ENCODE assay signal across 18 cellular contexts in genomic region chr4:47798165-47798564, GRCh38. TPM values are rescaled to one million over a fixed set of nuclear protein-coding genes. Genes with fewer than 3 reads are reported as not detected.
"Had no signal": no experiment of that assay in that cellular context is flagged by ENCODE, and none has a peak within 500 bp of the region (broad histone marks: within the 10 kb centered on the region; RNA-seq: fewer than 3 reads in every experiment).

No MANE protein-coding gene starts in this region.

- H3K36me3 ChIP-seq: SJSA1 had no signal

- H3K27me3 ChIP-seq: SJSA1 had no signal

- H3K4me1 ChIP-seq: SJSA1 had no signal

- H3K4me3 ChIP-seq: SJSA1, SK-N-MC had no signal

- H3K9me3 ChIP-seq: SJSA1 had no signal

- H3K27ac ChIP-seq: SJSA1, SK-N-MC had no signal

- DNase-seq: Karpas-422, KG1, MM.1S, NCI-H1092 treated with DMSO at 0.1 percent for 48 hours, NCI-H1436, NCI-H1694 treated with DMSO at 0.1 percent for 48 hours, NCI-H1930, NCI-H2081, NCI-H2107, NCI-H2227 treated with DMSO at 0.1 percent for 48 hours, NCI-H524, NCI-H526 treated with DMSO at 0.1 percent for 48 hours, NCI-H774, Right ventricle myocardium superior, RPMI8226, SIG-M5 had no signal

RNA-seq across cellular contexts. Expression of gene CORIN, which starts 39.7 kb away (rescaled TPM):
- total RNA-seq: SJSA1 had no signal
